24 cellular contexts compared by ENCODE assay signal in genomic region chr13:74202129-74202528, GRCh38.
"Had no signal": no experiment of that assay in that cellular context is flagged by ENCODE, and none has a peak within 500 bp of the region (broad histone marks: within the 10 kb centered on the region; RNA-seq: fewer than 3 reads in every experiment).

No MANE protein-coding gene starts in this region.

- H3K27me3 ChIP-seq: breast epithelium had no signal

- H3K9me3 Mint-ChIP-seq: activated naive CD4-positive, alpha-beta T cell treated with anti-CD3 and anti-CD28 coated beads for 36 hours; activated T-cell treated with anti-CD3 and anti-CD28 coated beads, Interleukin-2, amount 50 U/mL, for 4 hours had no signal

- ATAC-seq: activated T-cell treated with anti-CD3 and anti-CD28 coated beads, Interleukin-2, amount 50 U/mL, for 4 hours; Panc1; T-helper 17 cell; WTC11 had no signal

- H3K36me3 ChIP-seq: breast epithelium had no signal

- H3K4me1 Mint-ChIP-seq: T-helper 17 cell had no signal

- H3K4me3 Mint-ChIP-seq: activated naive CD4-positive, alpha-beta T cell treated with anti-CD3 and anti-CD28 coated beads for 36 hours; activated naive CD8-positive, alpha-beta T cell; activated T-cell treated with anti-CD3 and anti-CD28 coated beads, Interleukin-2, amount 50 U/mL, for 4 hours; T-helper 17 cell; WTC11 had no signal

- H3K9me3 ChIP-seq: breast epithelium had no signal

- H3K27ac ChIP-seq: breast epithelium, RWPE1 had no signal

- DNase-seq: activated CD4-positive, alpha-beta T cell treated with anti-CD3 and anti-CD28 coated beads for 48 hours; activated CD4-positive, alpha-beta T cell treated with anti-CD3 and anti-CD28 coated beads, Interleukin-2, amount 50 U/mL, for 4 hours; activated CD4-positive, CD25-positive, alpha-beta regulatory T cell treated with anti-CD3 and anti-CD28 coated beads, Interleukin-2, amount 50 U/mL, for 72 hours; activated effector memory CD4-positive, alpha-beta T cell treated with anti-CD3 and anti-CD28 coated beads, Interleukin-2, amount 50 U/mL, for 16 hours; activated naive CD4-positive, alpha-beta T cell treated with anti-CD3 and anti-CD28 coated beads for 36 hours; activated T-cell treated with anti-CD3 and anti-CD28 coated beads, Interleukin-2, amount 50 U/mL, for 4 hours; central memory CD4-positive, alpha-beta T cell; Kasumi-1; KBM-7; NCI-H1048; NCI-H146; NCI-H187 treated with DMSO at 0.1 percent for 48 hours; NCI-H2081 treated with DMSO at 0.1 percent for 48 hours; NCI-H524 treated with DMSO at 0.1 percent for 48 hours; NCI-H748 treated with DMSO at 0.1 percent for 48 hours; OCI-M1; SIG-M5; T-helper 17 cell; T-helper 9 cell had no signal

- H3K36me3 Mint-ChIP-seq: activated naive CD8-positive, alpha-beta T cell had no signal

- H3K27ac Mint-ChIP-seq: activated naive CD4-positive, alpha-beta T cell treated with anti-CD3 and anti-CD28 coated beads for 36 hours; activated naive CD8-positive, alpha-beta T cell; T-helper 17 cell; WTC11 had no signal

- H3K27me3 Mint-ChIP-seq: activated naive CD8-positive, alpha-beta T cell; T-helper 17 cell had no signal

- H3K4me3 ChIP-seq: breast epithelium had no signal
